In the genomic region with DNA sequence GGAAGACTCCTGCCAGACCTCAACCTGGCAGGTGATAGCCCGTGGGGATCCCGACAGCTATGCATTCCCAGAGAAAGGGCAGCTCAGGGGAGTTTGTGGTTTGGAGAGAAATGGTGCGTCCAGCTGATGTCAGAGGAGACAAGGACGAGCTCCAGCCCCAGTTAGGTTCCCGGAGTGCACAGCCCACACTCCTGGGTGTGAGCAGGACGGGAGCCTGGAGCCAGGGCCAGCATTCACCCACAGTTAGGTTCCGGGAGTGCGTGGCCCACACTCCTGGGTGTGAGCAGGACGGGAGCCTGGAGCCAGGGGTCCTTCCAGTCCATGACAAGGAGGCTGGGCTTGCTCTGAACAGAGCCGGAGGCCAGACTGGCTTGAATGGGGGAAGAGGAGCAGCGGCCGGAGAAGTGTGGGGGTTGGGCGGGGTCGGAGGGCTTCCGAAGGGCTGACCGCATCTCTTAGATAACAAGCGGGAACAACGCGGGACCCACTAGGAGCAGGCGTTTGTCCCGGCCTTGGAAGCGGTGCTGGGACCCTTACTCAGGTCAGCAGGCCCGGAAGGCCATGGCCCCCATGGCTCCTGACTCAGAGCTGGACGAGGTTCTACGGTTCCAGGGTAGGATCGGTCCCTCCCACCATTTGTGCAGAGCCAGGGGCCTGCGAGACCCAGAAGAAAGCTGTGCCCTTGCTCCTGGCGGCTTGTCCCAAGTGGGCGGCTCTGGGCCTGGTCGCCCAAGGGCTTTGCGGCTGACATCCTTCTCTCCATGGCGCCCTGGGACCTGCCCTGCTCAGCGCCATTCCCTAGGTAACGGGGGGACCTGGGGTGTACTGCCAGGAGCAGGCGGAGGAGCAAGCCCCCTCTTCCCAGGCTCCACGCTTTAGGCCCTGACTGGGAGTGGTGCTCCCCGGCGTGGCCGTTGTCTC, we compare ENCODE assay signal across 19 cellular contexts.
DNase-seq lines count a peak whose midpoint lies in the region; ATAC-seq and TF ChIP-seq lines count a peak whose summit lies in the region.
"Had no signal": no experiment of that assay in that cellular context is flagged by ENCODE, and none has a peak within 500 bp of the region (broad histone marks: within the 10 kb centered on the region; RNA-seq: fewer than 3 reads in every experiment).

No MANE protein-coding gene starts in this region.

- no peaks in the 10 kb centered on the region for H3K79me1 ChIP-seq in H9 (ENCODE audit: insufficient read depth, low read depth, low read length, poor library complexity, severe bottlenecking)

- H2BK12ac ChIP-seq in H9 (ENCODE audit: insufficient read length, low read depth, low read length), result no peak overlapping the region

- no peaks in the 10 kb centered on the region for H4K20me1 ChIP-seq in H9 (ENCODE audit: control insufficient read depth, insufficient read depth, insufficient read length)

- no CpG with 5 or more reads among the region's 39 CpGs for WGBS in H9 (ENCODE audit: extremely low coverage, insufficient read length, low lambda C conversion rate)

- no peak overlapping the region for H3K23ac ChIP-seq in H9 (ENCODE audit: insufficient read length, low read depth, low read length)

- H3K79me2 ChIP-seq in H9 (ENCODE audit: insufficient read depth, low read length), result no peaks in the 10 kb centered on the region

- no peak overlapping the region for H2BK15ac ChIP-seq in H9 (ENCODE audit: low read depth, low read length)

- H3K9me3 Mint-ChIP-seq in H9, result peaks cover 10% of the 10 kb centered on the region in 2 experiments
- H3K9me3 Mint-ChIP-seq in osteocyte (ENCODE audit: unreplicated experiment), result no peaks in the 10 kb centered on the region
- peaks cover 2% of the 10 kb centered on the region for H3K9me3 Mint-ChIP-seq in glutamatergic neuron (ENCODE audit: unreplicated experiment)

- no peak overlapping the region for H2AK5ac ChIP-seq in H9 (ENCODE audit: insufficient read length, low read length)

- no peak overlapping the region for H4K8ac ChIP-seq in H9 (replicated peaks; ENCODE audit: insufficient read length, low read depth, low read length)

- no peak overlapping the region for H4K91ac ChIP-seq in H9 (ENCODE audit: insufficient read length, low read depth, low read length)

- no peak overlapping the region for H2AFZ ChIP-seq in H9 (ENCODE audit: low read length)

- no peaks in the 10 kb centered on the region for H3K4me1 ChIP-seq in H9 (ENCODE audit: insufficient read depth, low read length)
- H3K4me1 ChIP-seq: BE2C had no signal

- H3T11ph ChIP-seq in H9 (ENCODE audit: low read length), result no peak overlapping the region

- H3K9ac ChIP-seq in H9 (ENCODE audit: extremely low read depth, insufficient read length, low read length), result no peak overlapping the region

- H3K4me1 Mint-ChIP-seq in H9, result peaks cover 0 to 2% of the 10 kb centered on the region in 2 experiments; a peak in 1 of 4 replicates
- H3K4me1 Mint-ChIP-seq in osteocyte (ENCODE audit: unreplicated experiment), result no peaks in the 10 kb centered on the region
- H3K4me1 Mint-ChIP-seq in glutamatergic neuron (ENCODE audit: low read depth, unreplicated experiment), result no peaks in the 10 kb centered on the region
- H3K4me1 Mint-ChIP-seq in T-helper 17 cell, result peaks cover 2% of the 10 kb centered on the region

- H3K27ac Mint-ChIP-seq in H9, result no peak overlapping the region
- no peak overlapping the region for H3K27ac Mint-ChIP-seq in osteocyte (ENCODE audit: unreplicated experiment)
- no peak overlapping the region for H3K27ac Mint-ChIP-seq in glutamatergic neuron (ENCODE audit: unreplicated experiment)
- H3K27ac Mint-ChIP-seq in T-helper 17 cell, result no peak overlapping the region

- TF ChIP-seq CTCF in H9 (conservative IDR thresholded peaks at IDR 0.05) (no peak), osteocyte (IDR thresholded peaks at IDR 0.05) (no peak), glutamatergic neuron (IDR thresholded peaks at IDR 0.05; ENCODE audit: partially characterized antibody, unreplicated experiment) (no peak)

- H3K4me2 ChIP-seq in H9 (ENCODE audit: insufficient read depth, insufficient read length, low read length), result no peak overlapping the region

- H3K23me2 ChIP-seq in H9 (ENCODE audit: insufficient read length, low read depth, low read length, poor library complexity, severe bottlenecking), result no peaks in the 10 kb centered on the region

- H2BK5ac ChIP-seq in H9 (ENCODE audit: insufficient read length, low read length), result no peak overlapping the region

- DNase-seq in H9, result peak; percentile 26
- DNase-seq in activated CD8-positive, alpha-beta memory T cell treated with anti-CD3 and anti-CD28 coated beads, Interleukin-2, amount 50 U/mL, for 48 hours, result peak; percentile 28
- DNase-seq in left lobe of liver (ENCODE audit: low spot score), result peak; percentile 42
- DNase-seq in osteocyte (ENCODE audit: extremely low spot score, unreplicated experiment), result peak; percentile 82
- no peak for DNase-seq in glutamatergic neuron
- no peak for DNase-seq in NCI-H1105 treated with DMSO at 0.1 percent for 48 hours (lab: John Stamatoyannopoulos, UW)
- DNase-seq in T-helper 17 cell, result no peak
- DNase-seq: BE2C; DMS79; KG1; NCI-H1092; NCI-H146; NCI-H2029 treated with DMSO at 0.1 percent for 48 hours; NCI-H226; NCI-H510A treated with DMSO at 0.1 percent for 48 hours; NCI-H748 treated with DMSO at 0.1 percent for 48 hours; NK-92 treated with Interleukin-12 subunit alpha and Interleukin-12 subunit beta, amount 100 ng/mL, for 24 hours; SIG-M5 had no signal

- H3K36me3 Mint-ChIP-seq in H9 (ENCODE audit: insufficient read depth in 1 of 3, low read depth in 3 of 3) (peaks cover 6 to 10% (median 7%) of the 10 kb centered on the region in 3 experiments; a peak in 6 of 7 replicates), osteocyte (ENCODE audit: unreplicated experiment) (no peaks in the 10 kb centered on the region), glutamatergic neuron (ENCODE audit: unreplicated experiment) (no peaks in the 10 kb centered on the region), T-helper 17 cell (ENCODE audit: low read depth) (no peaks in the 10 kb centered on the region)

- no peak overlapping the region for H3K4ac ChIP-seq in H9 (ENCODE audit: low read depth, low read length)

- no peak overlapping the region for H3K18ac ChIP-seq in H9 (ENCODE audit: insufficient read length, low read depth, low read length)

- no peak overlapping the region for H3K27ac ChIP-seq in H9 (ENCODE audit: insufficient read length, low read depth, low read length)

- H3K56ac ChIP-seq in H9 (ENCODE audit: insufficient read length, low read depth, low read length), result no peak overlapping the region

- H3K9me3 ChIP-seq in H9 (ENCODE audit: control insufficient read depth, low read depth, low read length) (no peaks in the 10 kb centered on the region), T-helper 17 cell (ENCODE audit: control insufficient read depth, low read length, poor library complexity, severe bottlenecking) (no peaks in the 10 kb centered on the region)
- H3K9me3 ChIP-seq: BE2C had no signal

- H2BK20ac ChIP-seq in H9 (ENCODE audit: low read depth, low read length, poor library complexity, severe bottlenecking), result no peak overlapping the region

- no peak overlapping the region for H2BK120ac ChIP-seq in H9 (ENCODE audit: low read depth, low read length, poor library complexity, severe bottlenecking)

- no peak overlapping the region for H3K14ac ChIP-seq in H9 (ENCODE audit: insufficient read depth, low read length)

- no peak for ATAC-seq in left lobe of liver
- no peak for ATAC-seq in HG02870 (IDR thresholded peaks at IDR 0.05; ENCODE audit: unreplicated experiment)
- ATAC-seq in T-helper 17 cell, result no peak

- H4K5ac ChIP-seq in H9 (ENCODE audit: insufficient read length, low read depth, low read length), result no peak overlapping the region

- no peak overlapping the region for H3K4me3 Mint-ChIP-seq in H9
- no peak overlapping the region for H3K4me3 Mint-ChIP-seq in osteocyte (ENCODE audit: unreplicated experiment)
- H3K4me3 Mint-ChIP-seq in glutamatergic neuron (ENCODE audit: unreplicated experiment), result no peak overlapping the region
- no peak overlapping the region for H3K4me3 Mint-ChIP-seq in T-helper 17 cell

- peaks cover 100% of the 10 kb centered on the region for H3K27me3 Mint-ChIP-seq in H9 (ENCODE audit: low read depth)
- H3K27me3 Mint-ChIP-seq in osteocyte (ENCODE audit: unreplicated experiment), result peaks cover 50% of the 10 kb centered on the region
- H3K27me3 Mint-ChIP-seq in glutamatergic neuron (ENCODE audit: unreplicated experiment), result peaks cover 15% of the 10 kb centered on the region
- peaks cover 57% of the 10 kb centered on the region for H3K27me3 Mint-ChIP-seq in T-helper 17 cell

- peaks cover 6% of the 10 kb centered on the region; the same call in 1 of the 2 replicates for H3K27me3 ChIP-seq in H9 (ENCODE audit: insufficient read depth, low read length)

Comparison
In these comparisons a context has a peak if more than half of its experiments do, and no peak if none do; other contexts are left out.
1. DNase-seq: peak in H9 (single experiment), activated CD8-positive, alpha-beta memory T cell treated with anti-CD3 and anti-CD28 coated beads, Interleukin-2, amount 50 U/mL, for 48 hours (single experiment), left lobe of liver (single experiment) and osteocyte (single experiment); none in glutamatergic neuron (single experiment), NCI-H1105 treated with DMSO at 0.1 percent for 48 hours (single experiment) and T-helper 17 cell (0 of 3).